In the genomic region with DNA sequence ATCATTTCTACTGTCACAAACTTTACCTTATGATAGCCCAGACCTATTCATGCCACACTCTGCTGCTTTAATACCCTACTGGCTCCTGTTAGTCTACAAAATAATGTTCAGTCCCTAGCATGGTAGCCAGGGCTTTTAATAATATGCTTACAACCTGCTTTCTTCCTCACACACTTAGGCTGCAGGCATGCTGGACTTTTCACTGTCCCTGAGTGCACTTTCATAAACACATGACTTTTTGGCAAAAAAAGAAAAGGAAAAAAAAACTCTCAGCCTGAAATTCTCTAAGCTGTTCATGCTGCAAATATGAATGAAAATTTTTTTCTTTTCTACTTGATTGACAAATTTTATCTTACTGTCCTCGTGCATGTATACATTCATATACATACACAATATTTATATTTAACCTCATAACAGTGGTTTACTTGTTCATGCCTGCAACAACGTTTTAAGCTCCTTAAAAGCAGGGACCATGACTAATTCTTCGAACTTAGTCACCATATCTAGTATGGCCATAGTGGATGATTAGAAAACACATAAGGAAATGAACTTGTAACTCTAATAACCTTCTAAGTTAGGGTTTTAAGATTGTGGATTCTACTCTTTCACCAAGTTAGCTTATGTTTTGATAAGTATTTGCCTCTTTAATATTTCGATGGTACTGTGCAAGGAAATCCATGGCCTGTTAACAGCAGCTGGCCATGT, we compare ENCODE assay signal across 20 cellular contexts.
DNase-seq lines count a peak whose midpoint lies in the region; ATAC-seq and TF ChIP-seq lines count a peak whose summit lies in the region.
"Had no signal": no experiment of that assay in that cellular context is flagged by ENCODE, and none has a peak within 500 bp of the region (broad histone marks: within the 10 kb centered on the region; RNA-seq: fewer than 3 reads in every experiment).

No MANE protein-coding gene starts in this region.

- DNase-seq in HCEC 1CT (peak; percentile 49), fibroblast of the aortic adventitia (ENCODE audit: low read depth) (peak; percentile 54), stromal cell of bone marrow (ENCODE audit: low read depth) (peak; percentile 44), GM13976 (ENCODE audit: low spot score) (no peak), NOMO-1 treated with DMSO at 0.1 percent for 48 hours (lab: John Stamatoyannopoulos, UW; ENCODE audit: unreplicated experiment) (no peak)
- DNase-seq: activated CD4-positive, alpha-beta T cell treated with anti-CD3 and anti-CD28 coated beads, Interleukin-2, amount 50 U/mL, for 4 hours; activated naive CD8-positive, alpha-beta T cell treated with anti-CD3 and anti-CD28 coated beads for 36 hours; activated T-cell treated with anti-CD3 and anti-CD28 coated beads, Interleukin-2, amount 50 U/mL, for 48 hours; BE2C; effector CD4-positive, alpha-beta T cell; H9; KG1; NCI-H1105; NCI-H2171; NCI-H748 treated with DMSO at 0.1 percent for 48 hours; nucleus accumbens; stimulated activated CD4-positive, alpha-beta T cell treated with anti-CD3 and anti-CD28 coated beads, Interleukin-4, amount 100 ng/mL, for 24 hours had no signal

- H3K4me3 ChIP-seq in fibroblast of the aortic adventitia (ENCODE audit: low read depth, low read length) = no peak overlapping the region

- TF ChIP-seq CTCF in fibroblast of the aortic adventitia (IDR thresholded peaks at IDR 0.05; ENCODE audit: insufficient read depth, low read length) = no peak
- TF ChIP-seq CTCF in GM13976 (IDR thresholded peaks at IDR 0.05; ENCODE audit: borderline replicate concordance, control extremely low read depth, extremely low read depth, insufficient read depth, missing control alignments) = no peak

- ATAC-seq in SK-N-SH treated with all-trans-retinoic acid at 6 μM for 48 hours = peak; percentile 17; the same call in 2 of the 3 replicates
- ATAC-seq in esophagus mucosa = no peak
- ATAC-seq: Panc1 had no signal

- in situ Hi-C loops in GM13976 (cut with MboI; ENCODE audit: low sequenced_read_pairs, unreplicated experiment) = no loop called here

TF ChIP-seq in SK-N-SH treated with all-trans-retinoic acid at 6 μM for 48 hours, 23 proteins besides CTCF, POLR2A, EP300 and RAD21:
- TF ChIP-seq ZNF70 (CRISPR knock-in tag; IDR thresholded peaks at IDR 0.05) (no peak), PPARA (CRISPR knock-in tag; IDR thresholded peaks at IDR 0.05; ENCODE audit: borderline replicate concordance) (no peak), BACH2 (CRISPR knock-in tag; IDR thresholded peaks at IDR 0.05; ENCODE audit: borderline replicate concordance) (no peak), RARB (CRISPR knock-in tag; IDR thresholded peaks at IDR 0.05) (no peak), ARNTL (CRISPR knock-in tag; IDR thresholded peaks at IDR 0.05; ENCODE audit: borderline replicate concordance, low read depth) (no peak), SNAI2 (CRISPR knock-in tag; IDR thresholded peaks at IDR 0.05) (no peak), OSR1 (CRISPR knock-in tag; IDR thresholded peaks at IDR 0.05) (no peak), ZNF565 (CRISPR knock-in tag; conservative IDR thresholded peaks at IDR 0.05; ENCODE audit: low read depth) (no peak), ZFP30 (CRISPR knock-in tag; IDR thresholded peaks at IDR 0.05) (no peak), ESRRG (CRISPR knock-in tag; IDR thresholded peaks at IDR 0.05) (no peak), ISL1 (CRISPR knock-in tag; IDR thresholded peaks at IDR 0.05) (no peak), CSDC2 (CRISPR knock-in tag; IDR thresholded peaks at IDR 0.05) (no peak)
- TF ChIP-seq, protein P1, sequence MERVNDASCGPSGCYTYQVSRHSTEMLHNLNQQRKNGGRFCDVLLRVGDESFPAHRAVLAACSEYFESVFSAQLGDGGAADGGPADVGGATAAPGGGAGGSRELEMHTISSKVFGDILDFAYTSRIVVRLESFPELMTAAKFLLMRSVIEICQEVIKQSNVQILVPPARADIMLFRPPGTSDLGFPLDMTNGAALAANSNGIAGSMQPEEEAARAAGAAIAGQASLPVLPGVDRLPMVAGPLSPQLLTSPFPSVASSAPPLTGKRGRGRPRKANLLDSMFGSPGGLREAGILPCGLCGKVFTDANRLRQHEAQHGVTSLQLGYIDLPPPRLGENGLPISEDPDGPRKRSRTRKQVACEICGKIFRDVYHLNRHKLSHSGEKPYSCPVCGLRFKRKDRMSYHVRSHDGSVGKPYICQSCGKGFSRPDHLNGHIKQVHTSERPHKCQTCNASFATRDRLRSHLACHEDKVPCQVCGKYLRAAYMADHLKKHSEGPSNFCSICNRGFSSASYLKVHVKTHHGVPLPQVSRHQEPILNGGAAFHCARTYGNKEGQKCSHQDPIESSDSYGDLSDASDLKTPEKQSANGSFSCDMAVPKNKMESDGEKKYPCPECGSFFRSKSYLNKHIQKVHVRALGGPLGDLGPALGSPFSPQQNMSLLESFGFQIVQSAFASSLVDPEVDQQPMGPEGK (CRISPR knock-in tag; IDR thresholded peaks at IDR 0.05; ENCODE audit: borderline replicate concordance) = no peak
- TF ChIP-seq, protein P2, sequence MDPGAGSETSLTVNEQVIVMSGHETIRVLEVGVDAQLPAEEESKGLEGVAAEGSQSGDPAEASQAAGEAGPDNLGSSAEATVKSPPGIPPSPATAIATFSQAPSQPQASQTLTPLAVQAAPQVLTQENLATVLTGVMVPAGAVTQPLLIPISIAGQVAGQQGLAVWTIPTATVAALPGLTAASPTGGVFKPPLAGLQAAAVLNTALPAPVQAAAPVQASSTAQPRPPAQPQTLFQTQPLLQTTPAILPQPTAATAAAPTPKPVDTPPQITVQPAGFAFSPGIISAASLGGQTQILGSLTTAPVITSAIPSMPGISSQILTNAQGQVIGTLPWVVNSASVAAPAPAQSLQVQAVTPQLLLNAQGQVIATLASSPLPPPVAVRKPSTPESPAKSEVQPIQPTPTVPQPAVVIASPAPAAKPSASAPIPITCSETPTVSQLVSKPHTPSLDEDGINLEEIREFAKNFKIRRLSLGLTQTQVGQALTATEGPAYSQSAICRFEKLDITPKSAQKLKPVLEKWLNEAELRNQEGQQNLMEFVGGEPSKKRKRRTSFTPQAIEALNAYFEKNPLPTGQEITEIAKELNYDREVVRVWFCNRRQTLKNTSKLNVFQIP (CRISPR knock-in tag; IDR thresholded peaks at IDR 0.05; ENCODE audit: borderline replicate concordance, low read depth) = no peak

Comparison
In these comparisons a context has a peak if more than half of its experiments do, and no peak if none do; other contexts are left out.
1. DNase-seq: peak in HCEC 1CT (single experiment), fibroblast of the aortic adventitia (single experiment) and stromal cell of bone marrow (single experiment); none in GM13976 (single experiment) and NOMO-1 treated with DMSO at 0.1 percent for 48 hours (single experiment).